In the genomic region with DNA sequence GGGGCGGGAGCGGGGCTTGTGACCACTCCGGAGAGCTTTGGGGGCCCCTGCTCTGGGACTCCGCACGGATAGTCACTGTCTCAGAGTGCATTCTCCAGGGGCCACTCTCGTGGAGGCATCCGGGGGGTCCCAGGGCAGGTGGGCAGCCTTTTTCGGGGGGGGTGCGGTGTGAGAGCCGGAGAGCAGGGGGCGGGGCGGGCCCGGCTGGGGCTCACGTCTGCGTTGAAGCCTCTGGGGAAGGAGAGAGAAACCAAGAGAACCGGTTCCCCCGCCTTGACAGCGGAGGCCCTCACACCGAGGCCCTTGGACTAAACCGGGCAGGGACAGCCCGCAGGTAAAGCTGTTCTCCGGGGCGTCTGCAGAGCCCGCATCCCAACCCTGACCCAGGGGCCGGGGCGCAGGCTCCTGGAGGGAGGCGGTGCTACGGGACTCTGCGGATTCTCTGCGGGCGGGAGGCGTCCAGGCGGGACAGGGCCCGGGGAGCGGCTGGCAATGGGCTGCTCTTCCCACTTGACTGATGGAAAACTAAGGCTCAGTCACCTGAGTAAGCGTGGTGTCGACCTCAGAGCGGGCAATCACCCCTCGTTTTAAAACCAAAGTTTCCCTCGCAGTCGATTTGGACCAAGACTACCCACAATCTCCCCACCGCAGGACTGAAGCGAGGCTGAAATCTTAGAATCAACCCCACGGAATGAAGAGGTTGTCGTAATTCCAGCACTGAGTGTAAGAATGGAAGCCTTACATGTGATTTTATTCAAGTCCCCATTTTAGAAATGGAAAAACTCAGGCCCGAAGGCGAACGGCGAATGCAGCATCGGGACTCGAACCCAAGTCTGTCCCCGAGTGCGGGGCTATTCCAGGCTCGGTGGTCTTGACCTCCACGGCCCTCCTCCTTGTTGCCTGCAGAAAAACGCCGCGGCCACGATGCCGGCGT, we compare ENCODE assay signal across 9 cellular contexts. TPM values are rescaled to one million over a fixed set of nuclear protein-coding genes. Genes with fewer than 3 reads are reported as not detected.
DNase-seq lines count a peak whose midpoint lies in the region; ATAC-seq, FAIRE-seq and TF ChIP-seq lines count a peak whose summit lies in the region.
"Had no signal": no experiment of that assay in that cellular context is flagged by ENCODE, and none has a peak within 500 bp of the region (broad histone marks: within the 10 kb centered on the region; RNA-seq: fewer than 3 reads in every experiment).

No MANE protein-coding gene starts in this region.

- peaks cover 56% of the 10 kb centered on the region for H3K27me3 Mint-ChIP-seq in T-helper 2 cell treated with Interferon-gamma antibody and Interleukin-4, amounts not matched to agents 5 μg/mL and 100 μg/mL, for 36 hours (ENCODE audit: low read depth)

- no peak overlapping the region for H3K4me3 ChIP-seq in SK-N-SH (ENCODE audit: low read depth in 2 of 2, low read length in 1 of 2)

- H3K27ac Mint-ChIP-seq in T-helper 2 cell treated with Interferon-gamma antibody and Interleukin-4, amounts not matched to agents 5 μg/mL and 100 μg/mL, for 36 hours, result no peak overlapping the region

- TF ChIP-seq EP300 in SK-N-SH (IDR thresholded peaks at IDR 0.05; ENCODE audit: borderline replicate concordance in 1 of 2, low read depth in 1 of 2, low read length in 1 of 2), result no peak

- peaks cover 5% of the 10 kb centered on the region for H3F3A ChIP-seq in SK-N-SH (replicated peaks; ENCODE audit: insufficient read depth)

- peaks cover 2% of the 10 kb centered on the region for H3K36me3 Mint-ChIP-seq in T-helper 2 cell treated with Interferon-gamma antibody and Interleukin-4, amounts not matched to agents 5 μg/mL and 100 μg/mL, for 36 hours (ENCODE audit: low read depth)

- H3K27ac ChIP-seq in SK-N-SH (ENCODE audit: low read depth in 2 of 2, low read length in 1 of 2), result no peak overlapping the region

- peak overlapping the region; percentile 55 for H3K4me3 Mint-ChIP-seq in T-helper 2 cell treated with Interferon-gamma antibody and Interleukin-4, amounts not matched to agents 5 μg/mL and 100 μg/mL, for 36 hours

- POLR2A ChIA-PET in SK-N-SH (lab: Yijun Ruan, JAX), result no interaction called here

- ATAC-seq in SK-N-SH treated with all-trans-retinoic acid at 6 μM for 48 hours, result no peak
- no peak for ATAC-seq in GM21737 (IDR thresholded peaks at IDR 0.05; ENCODE audit: unreplicated experiment)
- ATAC-seq in HG03342 (IDR thresholded peaks at IDR 0.05; ENCODE audit: unreplicated experiment), result no peak

- TF ChIP-seq CTCF in SK-N-SH (IDR thresholded peaks at IDR 0.05), result no peak

- no peaks in the 10 kb centered on the region for H3K36me3 ChIP-seq in SK-N-SH (replicated peaks in 1 of 2; ENCODE audit: control insufficient read depth in 1 of 2, insufficient read depth in 2 of 2, low read length in 1 of 2)

- CTCF ChIA-PET in SK-N-SH (lab: Yijun Ruan, JAX), result interaction anchor here (0.8 to 12.7 kb wide), 5 partner anchors 10 to 29 kb away, joined by 3 to 194 read pairs (median 38); no protein-coding TSS in a partner anchor

- H4K20me1 ChIP-seq in SK-N-SH (ENCODE audit: insufficient read depth), result no peaks in the 10 kb centered on the region

- DNase-seq in SK-N-SH (peak; percentile 46), frontal cortex (ENCODE audit: low spot score in 2 of 2) (peak; percentile 29 to 37), GM19238 (ENCODE audit: insufficient read length, low spot score) (no peak)
- no peak for DNase-seq in T-helper 2 cell treated with Interferon-gamma antibody and Interleukin-4, amounts not matched to agents 5 μg/mL and 100 μg/mL, for 36 hours (ENCODE audit: low spot score)
- DNase-seq in stimulated activated naive CD4-positive, alpha-beta T cell treated with Interleukin-2 at 50 U/mL for 16 hours (lab: John Stamatoyannopoulos, UW), result peak; percentile 36

- H2AFZ ChIP-seq in SK-N-SH (ENCODE audit: low read depth), result no peak overlapping the region

- WGBS in SK-N-SH (ENCODE audit: low lambda C conversion rate), result 8% methylated on average over 39 of the region's 61 CpGs

- no peaks in the 10 kb centered on the region for H3K9me3 Mint-ChIP-seq in T-helper 2 cell treated with Interferon-gamma antibody and Interleukin-4, amounts not matched to agents 5 μg/mL and 100 μg/mL, for 36 hours

- H3K9me2 ChIP-seq in SK-N-SH, result no peaks in the 10 kb centered on the region

- H3K27me3 ChIP-seq in SK-N-SH (ENCODE audit: insufficient read depth), result peaks cover 66% of the 10 kb centered on the region

- H3K9ac ChIP-seq in SK-N-SH, result no peak overlapping the region

- H3K4me2 ChIP-seq in SK-N-SH, result no peak overlapping the region

- H3K9me3 ChIP-seq in SK-N-SH, result no peaks in the 10 kb centered on the region

- no peak for TF ChIP-seq RAD21 in SK-N-SH (IDR thresholded peaks at IDR 0.05; ENCODE audit: low read length)

- peaks cover 19% of the 10 kb centered on the region for H3K4me1 Mint-ChIP-seq in T-helper 2 cell treated with Interferon-gamma antibody and Interleukin-4, amounts not matched to agents 5 μg/mL and 100 μg/mL, for 36 hours (ENCODE audit: low read depth)

- H3K4me1 ChIP-seq in SK-N-SH (ENCODE audit: control insufficient read depth in 1 of 2, insufficient read depth in 2 of 2, low read depth in 1 of 2, low read length in 1 of 2), result peaks cover 0 to 40% of the 10 kb centered on the region in 2 experiments; a peak in 1 of 4 replicates

- H3K79me2 ChIP-seq in SK-N-SH (ENCODE audit: insufficient read depth), result no peaks in the 10 kb centered on the region

- FAIRE-seq in frontal cortex (lab: Jason Lieb, UNC), result no peak
- FAIRE-seq: astrocyte had no signal

TF ChIP-seq in SK-N-SH, 30 proteins besides CTCF, POLR2A, EP300 and RAD21:
- TF ChIP-seq, protein P1, sequence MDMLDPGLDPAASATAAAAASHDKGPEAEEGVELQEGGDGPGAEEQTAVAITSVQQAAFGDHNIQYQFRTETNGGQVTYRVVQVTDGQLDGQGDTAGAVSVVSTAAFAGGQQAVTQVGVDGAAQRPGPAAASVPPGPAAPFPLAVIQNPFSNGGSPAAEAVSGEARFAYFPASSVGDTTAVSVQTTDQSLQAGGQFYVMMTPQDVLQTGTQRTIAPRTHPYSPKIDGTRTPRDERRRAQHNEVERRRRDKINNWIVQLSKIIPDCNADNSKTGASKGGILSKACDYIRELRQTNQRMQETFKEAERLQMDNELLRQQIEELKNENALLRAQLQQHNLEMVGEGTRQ (IDR thresholded peaks at IDR 0.05; ENCODE audit: borderline replicate concordance, low read depth, low read length), result no peak
- TF ChIP-seq YY1 (IDR thresholded peaks at IDR 0.05; ENCODE audit: low read depth) (no peak), TEAD4 (IDR thresholded peaks at IDR 0.05; ENCODE audit: borderline replicate concordance, insufficient read depth) (no peak), SIN3A (IDR thresholded peaks at IDR 0.05; ENCODE audit: borderline replicate concordance, low read depth, low read length) (no peak), EZH2phosphoT487 (IDR thresholded peaks at IDR 0.05; ENCODE audit: borderline replicate concordance, low read depth) (0 out of 2 replicates have a peak, but pooled peaks have one; percentile 50), GATA2 (CRISPR knock-in tag; IDR thresholded peaks at IDR 0.05) (no peak), RXRA (IDR thresholded peaks at IDR 0.05; ENCODE audit: borderline replicate concordance, low read depth) (no peak)
- TF ChIP-seq, protein P2, sequence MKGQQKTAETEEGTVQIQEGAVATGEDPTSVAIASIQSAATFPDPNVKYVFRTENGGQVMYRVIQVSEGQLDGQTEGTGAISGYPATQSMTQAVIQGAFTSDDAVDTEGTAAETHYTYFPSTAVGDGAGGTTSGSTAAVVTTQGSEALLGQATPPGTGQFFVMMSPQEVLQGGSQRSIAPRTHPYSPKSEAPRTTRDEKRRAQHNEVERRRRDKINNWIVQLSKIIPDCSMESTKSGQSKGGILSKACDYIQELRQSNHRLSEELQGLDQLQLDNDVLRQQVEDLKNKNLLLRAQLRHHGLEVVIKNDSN (IDR thresholded peaks at IDR 0.05; ENCODE audit: borderline replicate concordance, low read depth), result no peak

TF ChIP-seq in SK-N-SH treated with all-trans-retinoic acid at 6 μM for 48 hours, 23 proteins besides CTCF, POLR2A, EP300 and RAD21 (continues in another document):
- TF ChIP-seq SNAI2 (CRISPR knock-in tag; IDR thresholded peaks at IDR 0.05), result no peak
- TF ChIP-seq, protein P3, sequence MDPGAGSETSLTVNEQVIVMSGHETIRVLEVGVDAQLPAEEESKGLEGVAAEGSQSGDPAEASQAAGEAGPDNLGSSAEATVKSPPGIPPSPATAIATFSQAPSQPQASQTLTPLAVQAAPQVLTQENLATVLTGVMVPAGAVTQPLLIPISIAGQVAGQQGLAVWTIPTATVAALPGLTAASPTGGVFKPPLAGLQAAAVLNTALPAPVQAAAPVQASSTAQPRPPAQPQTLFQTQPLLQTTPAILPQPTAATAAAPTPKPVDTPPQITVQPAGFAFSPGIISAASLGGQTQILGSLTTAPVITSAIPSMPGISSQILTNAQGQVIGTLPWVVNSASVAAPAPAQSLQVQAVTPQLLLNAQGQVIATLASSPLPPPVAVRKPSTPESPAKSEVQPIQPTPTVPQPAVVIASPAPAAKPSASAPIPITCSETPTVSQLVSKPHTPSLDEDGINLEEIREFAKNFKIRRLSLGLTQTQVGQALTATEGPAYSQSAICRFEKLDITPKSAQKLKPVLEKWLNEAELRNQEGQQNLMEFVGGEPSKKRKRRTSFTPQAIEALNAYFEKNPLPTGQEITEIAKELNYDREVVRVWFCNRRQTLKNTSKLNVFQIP (CRISPR knock-in tag; IDR thresholded peaks at IDR 0.05; ENCODE audit: borderline replicate concordance, low read depth), result no peak
- no peak for TF ChIP-seq PPARA (CRISPR knock-in tag; IDR thresholded peaks at IDR 0.05; ENCODE audit: borderline replicate concordance)
- TF ChIP-seq, protein P4, sequence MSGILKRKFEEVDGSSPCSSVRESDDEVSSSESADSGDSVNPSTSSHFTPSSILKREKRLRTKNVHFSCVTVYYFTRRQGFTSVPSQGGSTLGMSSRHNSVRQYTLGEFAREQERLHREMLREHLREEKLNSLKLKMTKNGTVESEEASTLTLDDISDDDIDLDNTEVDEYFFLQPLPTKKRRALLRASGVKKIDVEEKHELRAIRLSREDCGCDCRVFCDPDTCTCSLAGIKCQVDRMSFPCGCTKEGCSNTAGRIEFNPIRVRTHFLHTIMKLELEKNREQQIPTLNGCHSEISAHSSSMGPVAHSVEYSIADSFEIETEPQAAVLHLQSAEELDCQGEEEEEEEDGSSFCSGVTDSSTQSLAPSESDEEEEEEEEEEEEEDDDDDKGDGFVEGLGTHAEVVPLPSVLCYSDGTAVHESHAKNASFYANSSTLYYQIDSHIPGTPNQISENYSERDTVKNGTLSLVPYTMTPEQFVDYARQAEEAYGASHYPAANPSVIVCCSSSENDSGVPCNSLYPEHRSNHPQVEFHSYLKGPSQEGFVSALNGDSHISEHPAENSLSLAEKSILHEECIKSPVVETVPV (CRISPR knock-in tag; IDR thresholded peaks at IDR 0.05), result no peak
- no peak for TF ChIP-seq ESRRG (CRISPR knock-in tag; IDR thresholded peaks at IDR 0.05)
- TF ChIP-seq CSDC2 (CRISPR knock-in tag; IDR thresholded peaks at IDR 0.05), result no peak
- TF ChIP-seq ZFP30 (CRISPR knock-in tag; IDR thresholded peaks at IDR 0.05), result no peak

RNA-seq across cellular contexts. Expression of gene AMZ2, which starts 49.6 kb away (rescaled TPM):
- polyA plus RNA-seq in SK-N-SH (2012; rRNA removed), result 95.9 and 115 TPM in 2 replicates
- 131 and 161 TPM in 2 replicates for polyA plus RNA-seq in SK-N-SH (2012; cell fraction: cytosol; rRNA removed)
- 86.8 and 100 TPM in 2 replicates for polyA plus RNA-seq in SK-N-SH (2012; cell fraction: nucleus; rRNA removed)
- total RNA-seq in frontal cortex, result 75.4 TPM

Comparison
In these comparisons a context has a peak if more than half of its experiments do, and no peak if none do; other contexts are left out.
1. DNase-seq: peak in SK-N-SH (single experiment), frontal cortex (2 of 2) and stimulated activated naive CD4-positive, alpha-beta T cell treated with Interleukin-2 at 50 U/mL for 16 hours (single experiment); none in T-helper 2 cell treated with Interferon-gamma antibody and Interleukin-4, amounts not matched to agents 5 μg/mL and 100 μg/mL, for 36 hours (single experiment) and GM19238 (single experiment).